8 cellular contexts compared by ENCODE assay signal in the genomic region with DNA sequence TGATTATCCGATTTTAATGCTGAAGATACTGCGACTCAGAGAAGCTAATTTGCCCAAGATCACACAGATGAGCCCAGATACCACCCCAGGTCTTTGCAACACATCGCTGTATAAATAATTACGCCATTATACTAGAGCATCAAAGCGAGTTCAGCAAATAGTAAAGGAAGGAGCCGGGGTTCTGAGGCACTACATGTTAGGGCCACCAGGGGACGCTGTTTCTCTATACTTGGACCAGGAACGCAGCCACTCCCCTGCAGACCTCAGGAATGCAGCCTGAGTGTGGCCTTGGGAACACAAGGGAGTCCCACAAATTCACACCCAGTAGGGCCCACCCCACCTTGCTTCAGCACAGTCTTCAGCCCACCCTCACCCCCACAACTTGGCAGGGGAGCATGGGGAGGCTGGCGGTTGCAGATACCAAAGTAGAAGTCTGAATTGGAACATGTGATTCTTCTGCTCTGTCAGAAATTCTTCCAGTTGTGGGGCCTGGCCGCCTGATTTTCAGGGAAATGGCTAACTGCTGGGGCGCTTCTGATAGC. TPM values are rescaled to one million over a fixed set of nuclear protein-coding genes. Genes with fewer than 3 reads are reported as not detected.
DNase-seq lines count a peak whose midpoint lies in the region; ATAC-seq, FAIRE-seq and TF ChIP-seq lines count a peak whose summit lies in the region.

No MANE protein-coding gene starts in this region.

- H3K4me3 Mint-ChIP-seq in T-cell: peak overlapping the region in 1 of 3 donors; percentile 3

- DNase-seq in BJ (ENCODE audit: low read depth) (no peak), NCI-H1048 (lab: John Stamatoyannopoulos, UW) (peak; percentile 47), T-cell (peak; percentile 16 to 75 (median 66)), amniotic epithelial cell (ENCODE audit: low read depth) (peak; percentile 93), left ventricle myocardium inferior (peak; percentile 80), renal cortical epithelial cell (ENCODE audit: low read depth) (peak; percentile 71), urothelium cell line (ENCODE audit: low spot score) (peak; percentile 80)

- no peaks in the 10 kb centered on the region for H3K27me3 ChIP-seq in BJ (ENCODE audit: control insufficient read depth, insufficient read depth, low read length)
- no peaks in the 10 kb centered on the region for H3K27me3 ChIP-seq in left ventricle myocardium inferior (ENCODE audit: low read depth)

- no peaks in the 10 kb centered on the region for H3K36me3 Mint-ChIP-seq in T-cell

- intact Hi-C loops in left ventricle myocardium inferior (cut with micrococcal nuclease): loop anchor here (2.0 to 5.0 kb wide), 2 partner anchors 70 to 164 kb away; no protein-coding TSS in a partner anchor

- H3K4me3 ChIP-seq in BJ (ENCODE audit: low read depth, low read length) (no peak overlapping the region), left ventricle myocardium inferior (peak overlapping the region; percentile 29)

- no peaks in the 10 kb centered on the region for H3K9me3 ChIP-seq in left ventricle myocardium inferior (replicated peaks)

- peak overlapping the region; percentile 85 for H3K27ac ChIP-seq in left ventricle myocardium inferior (replicated peaks)

- CTCF ChIA-PET in BJ (lab: Yijun Ruan, JAX): interaction anchor here (0.7 to 10.3 kb wide), 30 partner anchors 9 to 336 kb away, joined by 3 to 185 read pairs (median 5); a partner anchor contains a TSS
- CTCF ChIA-PET in T-cell (lab: Charles Lee): interaction anchor here (0.5 to 3.0 kb wide), 19 partner anchors 9 to 220 kb away, joined by 3 to 20 read pairs (median 4); no protein-coding TSS in a partner anchor

- H3K4me1 ChIP-seq in left ventricle myocardium inferior: peaks cover 44% of the 10 kb centered on the region

- ATAC-seq in GM21515 (IDR thresholded peaks at IDR 0.05; ENCODE audit: unreplicated experiment) (peak; percentile 48), T-cell (replicated peaks in 1 of 4) (peak; percentile 77 to 92 (median 82))

- H3K36me3 ChIP-seq in BJ (ENCODE audit: control insufficient read depth, insufficient read depth, low read length) (no peaks in the 10 kb centered on the region), left ventricle myocardium inferior (no peaks in the 10 kb centered on the region)

- FAIRE-seq in urothelium cell line (lab: Jason Lieb, UNC): no peak

- POLR2A ChIA-PET in BJ (lab: Charles Lee): interaction anchor here (0.7 to 1.7 kb wide), 5 partner anchors 49 to 168 kb away, joined by 3 to 6 read pairs (median 4); a partner anchor contains a TSS
- POLR2A ChIA-PET in T-cell (lab: Charles Lee): interaction anchor here in 1 of 2 donors (0.6 kb wide), 1 partner anchor 94 kb away, joined by 3 read pairs; no protein-coding TSS in a partner anchor

- H3K27me3 Mint-ChIP-seq in T-cell: peaks cover 18 to 37% of the 10 kb centered on the region in 2 donors

- TF ChIP-seq CTCF in BJ (IDR thresholded peaks at IDR 0.05; ENCODE audit: insufficient read depth, low read depth, low read length) (peak; percentile 99), left ventricle myocardium inferior (IDR thresholded peaks at IDR 0.05; ENCODE audit: borderline replicate concordance) (peak; percentile 99)

- H3K4me1 Mint-ChIP-seq in T-cell: peaks cover 0 to 5% (median 2%) of the 10 kb centered on the region in 3 donors

- no peak overlapping the region for H3K27ac Mint-ChIP-seq in T-cell

- H3K9me3 Mint-ChIP-seq in T-cell: no peaks in the 10 kb centered on the region

RNA-seq across cellular contexts. Expression of a gene that starts 57.8 kb away (rescaled TPM):
- polyA plus RNA-seq in BJ (2011; rRNA removed): 41.3 and 60.9 TPM in 2 replicates
- polyA minus RNA-seq in BJ (2011; rRNA and poly(A)+ RNA removed): 31.1 and 43.3 TPM in 2 replicates
- total RNA-seq in T-cell (10 to 100 TPM; 33.6 to 46.3 (median 38.0) TPM), left ventricle myocardium inferior (32.3 TPM), renal cortical epithelial cell (87.2 and 139 TPM in 2 replicates)
